ENCODE assay signal across 7 cellular contexts in genomic region chr10:110269641-110270318, GRCh38. TPM values are rescaled to one million over a fixed set of nuclear protein-coding genes. Genes with fewer than 3 reads are reported as not detected.
DNase-seq lines count a peak whose midpoint lies in the region; ATAC-seq and TF ChIP-seq lines count a peak whose summit lies in the region.

No MANE protein-coding gene starts in this region.

- H3K36me3 ChIP-seq in brain microvascular endothelial cell (replicated peaks) (no peaks in the 10 kb centered on the region), lung (ENCODE audit: control insufficient read depth in 2 of 2, insufficient read depth in 2 of 2, low read length in 2 of 2) (no peaks in the 10 kb centered on the region), uterus (no peaks in the 10 kb centered on the region)

- TF ChIP-seq CTCF in brain microvascular endothelial cell (IDR thresholded peaks at IDR 0.05; ENCODE audit: low read depth, low read length, missing control alignments) (no peak), lung (IDR thresholded peaks at IDR 0.05; ENCODE audit: control extremely low read depth, extremely low read depth) (no peak), uterus (IDR thresholded peaks at IDR 0.05) (no peak)

- H3K27ac ChIP-seq in brain microvascular endothelial cell (no peak overlapping the region), lung (ENCODE audit: low read depth in 1 of 2, low read length in 1 of 2) (peak overlapping the region; percentile 20 to 87), uterus (peak overlapping the region; percentile 48 to 71)

- intact Hi-C loops in uterus (cut with DNase I; ENCODE audit: low total_unique reads), result loop anchor here (10.0 kb wide), 1 partner anchor 125 kb away; no protein-coding TSS in a partner anchor

- no peak for TF ChIP-seq POLR2A in uterus (IDR thresholded peaks at IDR 0.05)

- ATAC-seq in GM18909 (IDR thresholded peaks at IDR 0.05; ENCODE audit: poor library complexity, unreplicated experiment) (peak; percentile 84), HG03442 (IDR thresholded peaks at IDR 0.05; ENCODE audit: unreplicated experiment) (peak; percentile 51), lung (ENCODE audit: insufficient read depth, low FRiP score) (peak; percentile 34)

- 23 to 33% methylated on average over 3 of the region's 3 CpGs for WGBS in lung, 2 donors

- peaks cover 0 to 33% of the 10 kb centered on the region in 2 donors for H3K4me1 ChIP-seq in lung (ENCODE audit: control insufficient read depth in 2 of 2, insufficient read depth in 2 of 2, low read length in 2 of 2)
- H3K4me1 ChIP-seq in uterus, result peaks cover 7 to 11% of the 10 kb centered on the region in 2 donors

- in situ Hi-C loops in brain microvascular endothelial cell (cut with HindIII; ENCODE audit: low pct_ligation_motif_present, low sequenced_read_pairs), result no loop called here

- no peaks in the 10 kb centered on the region for H3K9me3 ChIP-seq in lung (ENCODE audit: control insufficient read depth in 2 of 2, insufficient read depth in 1 of 2, low read length in 1 of 2)
- H3K9me3 ChIP-seq in uterus, result no peaks in the 10 kb centered on the region

- H3K27me3 ChIP-seq in brain microvascular endothelial cell (replicated peaks) (no peaks in the 10 kb centered on the region), lung (ENCODE audit: control insufficient read depth, insufficient read depth) (no peaks in the 10 kb centered on the region), uterus (no peaks in the 10 kb centered on the region)

- H3K4me3 ChIP-seq in brain microvascular endothelial cell (ENCODE audit: low read depth, low read length) (no peak overlapping the region), lung (no peak overlapping the region), uterus (no peak overlapping the region)

- DNase-seq in brain microvascular endothelial cell (peak; percentile 12), lung (ENCODE audit: low spot score) (no peak), uterus (no peak), NCI-H2029 (lab: John Stamatoyannopoulos, UW) (no peak), AG08396 (ENCODE audit: low spot score) (no peak)

RNA-seq across cellular contexts. Expression of gene SMNDC1, which starts 34.9 kb away (rescaled TPM):
- total RNA-seq in lung (10 to 100 TPM; 24.4 to 29.2 TPM), uterus (10 to 100 TPM; 14.6 to 41.2 (median 18.3) TPM)
- polyA plus RNA-seq in lung, result 10 to 100 TPM; 11.8 to 13.3 TPM

Comparison
In these comparisons a context has a peak if more than half of its experiments do, and no peak if none do; other contexts are left out.
1. ATAC-seq: peak in every context shown above with its lines; median percentile 84 in GM18909; 51 in HG03442; 34 in lung.